Comparison of ENCODE assay signal across 8 cellular contexts in genomic region chr2:85132392-85132791, GRCh38. TPM values are rescaled to one million over a fixed set of nuclear protein-coding genes. Genes with fewer than 3 reads are reported as not detected.
A peak's percentile ranks its signal among the peaks of the same experiment; 100 is the strongest.
DNase-seq lines count a peak whose midpoint lies in the region; TF ChIP-seq lines count a peak whose summit lies in the region.

No MANE protein-coding gene starts in this region.

- intact Hi-C loops in PC-9 (cut with micrococcal nuclease; ENCODE audit: unreplicated experiment), result loop anchor here (5.0 kb wide), 1 partner anchor 205 kb away; no protein-coding TSS in a partner anchor
- intact Hi-C loops in esophagus muscularis mucosa (cut with DNase I), result loop anchor here (1.0 to 5.0 kb wide), 2 partner anchors 111 to 170 kb away; no protein-coding TSS in a partner anchor

- peak overlapping the region; percentile 70 for H3K4me2 ChIP-seq in PC-9

- TF ChIP-seq POLR2A in esophagus muscularis mucosa (IDR thresholded peaks at IDR 0.05; ENCODE audit: low read depth), result no peak

- H3F3A ChIP-seq in PC-9 (ENCODE audit: insufficient read depth, low read depth), result peaks cover 12% of the 10 kb centered on the region; the same call in 1 of the 2 replicates

- no peak overlapping the region for H3K27ac ChIP-seq in CD8-positive, alpha-beta memory T cell (ENCODE audit: low read depth, low read length)
- H3K27ac ChIP-seq in PC-9 (no peak overlapping the region), esophagus muscularis mucosa (replicated peaks in 1 of 4) (peak overlapping the region; percentile 81 to 90 (median 84))

- no peak for TF ChIP-seq EP300 in esophagus muscularis mucosa (IDR thresholded peaks at IDR 0.05)

- no peaks in the 10 kb centered on the region for H3K79me2 ChIP-seq in PC-9 (ENCODE audit: low read depth)

- no TSS peak for BruUV-seq in PC-9 (replicated peaks; lab: Mats Ljungman, UMichigan)

- no peaks in the 10 kb centered on the region for H4K20me1 ChIP-seq in PC-9 (ENCODE audit: insufficient read depth)

- WGBS in esophagus muscularis mucosa, result 20% methylated on average over 14 of the region's 14 CpGs

- no peaks in the 10 kb centered on the region for H3K9me3 Mint-ChIP-seq in CD8-positive, alpha-beta memory T cell
- no peaks in the 10 kb centered on the region for H3K9me3 Mint-ChIP-seq in osteocyte (ENCODE audit: unreplicated experiment)

- no peaks in the 10 kb centered on the region for H3K9me2 ChIP-seq in PC-9 (ENCODE audit: insufficient read depth)

- peaks cover 6% of the 10 kb centered on the region for H3K4me1 ChIP-seq in CD8-positive, alpha-beta memory T cell (ENCODE audit: insufficient read depth, low read length)
- peaks cover 7% of the 10 kb centered on the region for H3K4me1 ChIP-seq in PC-9 (replicated peaks; ENCODE audit: insufficient read depth)
- H3K4me1 ChIP-seq in esophagus muscularis mucosa, result peaks cover 15 to 53% (median 43%) of the 10 kb centered on the region in 4 donors

- H3K4me3 ChIP-seq in CD8-positive, alpha-beta memory T cell (ENCODE audit: low read length), result no peak overlapping the region
- H3K4me3 ChIP-seq in PC-9 (peak overlapping the region; percentile 62), esophagus muscularis mucosa (peak overlapping the region; percentile 72 to 96 (median 81))

- no peaks in the 10 kb centered on the region for H3K36me3 ChIP-seq in CD8-positive, alpha-beta memory T cell (ENCODE audit: insufficient read depth, low read length)
- H3K36me3 ChIP-seq in PC-9 (ENCODE audit: low read depth) (no peaks in the 10 kb centered on the region), esophagus muscularis mucosa (no peaks in the 10 kb centered on the region)

- no peak overlapping the region for H3K27ac Mint-ChIP-seq in CD8-positive, alpha-beta memory T cell
- H3K27ac Mint-ChIP-seq in osteocyte (ENCODE audit: unreplicated experiment), result peak overlapping the region; percentile 70

- peak overlapping the region; percentile 75 for H2AFZ ChIP-seq in PC-9

- H3K27me3 ChIP-seq in CD8-positive, alpha-beta memory T cell (ENCODE audit: insufficient read depth, low read length, poor library complexity, severe bottlenecking), result peaks cover 12% of the 10 kb centered on the region
- H3K27me3 ChIP-seq in PC-9 (ENCODE audit: insufficient read depth, low read depth) (no peaks in the 10 kb centered on the region), esophagus muscularis mucosa (no peaks in the 10 kb centered on the region)

- TF ChIP-seq CTCF in PC-9 (conservative IDR thresholded peaks at IDR 0.05) (no peak), esophagus muscularis mucosa (IDR thresholded peaks at IDR 0.05) (no peak), osteocyte (IDR thresholded peaks at IDR 0.05) (no peak), GM10266 (IDR thresholded peaks at IDR 0.05; ENCODE audit: control insufficient read depth, insufficient read depth, low read depth, missing control alignments) (no peak)

- H3K27me3 Mint-ChIP-seq in CD8-positive, alpha-beta memory T cell, result peaks cover 46 to 69% of the 10 kb centered on the region in 2 donors
- H3K27me3 Mint-ChIP-seq in osteocyte (ENCODE audit: unreplicated experiment), result no peaks in the 10 kb centered on the region

- CTCF ChIA-PET in CD8-positive, alpha-beta memory T cell (lab: Charles Lee), result no interaction called here
- CTCF ChIA-PET in PC-9 (lab: Charles Lee), result no interaction called here

- DNase-seq in CD8-positive, alpha-beta memory T cell, result no peak
- DNase-seq in PC-9 (no peak), esophagus muscularis mucosa (ENCODE audit: extremely low spot score) (no peak), osteocyte (ENCODE audit: extremely low spot score, unreplicated experiment) (no peak), GM10266 (ENCODE audit: extremely low spot score) (no peak), cerebellar cortex (ENCODE audit: low spot score) (no peak), mesenteric fat pad (ENCODE audit: low spot score) (no peak), NCI-H1930 (lab: John Stamatoyannopoulos, UW) (no peak)

- H3K4me1 Mint-ChIP-seq in CD8-positive, alpha-beta memory T cell, result peaks cover 2 to 19% (median 8%) of the 10 kb centered on the region in 3 donors
- peaks cover 37% of the 10 kb centered on the region for H3K4me1 Mint-ChIP-seq in osteocyte (ENCODE audit: unreplicated experiment)

- no peaks in the 10 kb centered on the region for H3K9me3 ChIP-seq in CD8-positive, alpha-beta memory T cell (ENCODE audit: low read length)
- H3K9me3 ChIP-seq in PC-9 (ENCODE audit: insufficient read depth, low read depth), result no peaks in the 10 kb centered on the region
- H3K9me3 ChIP-seq in esophagus muscularis mucosa, result no peaks in the 10 kb centered on the region

- peak overlapping the region; percentile 67 to 77 (median 70) for H3K4me3 Mint-ChIP-seq in CD8-positive, alpha-beta memory T cell
- peak overlapping the region; percentile 89 for H3K4me3 Mint-ChIP-seq in osteocyte (ENCODE audit: unreplicated experiment)

- peaks cover 0 to 5% (median 0%) of the 10 kb centered on the region in 3 donors for H3K36me3 Mint-ChIP-seq in CD8-positive, alpha-beta memory T cell
- H3K36me3 Mint-ChIP-seq in osteocyte (ENCODE audit: unreplicated experiment), result no peaks in the 10 kb centered on the region

- POLR2A ChIA-PET in CD8-positive, alpha-beta memory T cell (lab: Charles Lee), result no interaction called here
- POLR2A ChIA-PET in PC-9 (lab: Charles Lee; ENCODE audit: unreplicated experiment), result no interaction called here

RNA-seq across cellular contexts. Expression of gene TCF7L1, which starts 0.8 kb away (rescaled TPM):
- total RNA-seq in CD8-positive, alpha-beta memory T cell, result not detected
- 0.07 TPM for polyA plus RNA-seq in CD8-positive, alpha-beta memory T cell
- 2.3 and 2.8 TPM in 2 replicates for total RNA-seq in PC-9 (2021)
- total RNA-seq in esophagus muscularis mucosa, result 10 to 100 TPM in 2 of 4 donors, 1 to 10 TPM in 2; 5.6 to 23.2 (median 10.2) TPM
- total RNA-seq in osteocyte, result 31.8 and 32.4 TPM in 2 replicates
- 27.8 TPM for total RNA-seq in mesenteric fat pad

Comparison
In these comparisons a context has a peak if more than half of its experiments do, and no peak if none do; other contexts are left out.
1. H3K27ac ChIP-seq: peak in esophagus muscularis mucosa (4 of 4); none in CD8-positive, alpha-beta memory T cell (single experiment) and PC-9 (single experiment).